In the genomic region with DNA sequence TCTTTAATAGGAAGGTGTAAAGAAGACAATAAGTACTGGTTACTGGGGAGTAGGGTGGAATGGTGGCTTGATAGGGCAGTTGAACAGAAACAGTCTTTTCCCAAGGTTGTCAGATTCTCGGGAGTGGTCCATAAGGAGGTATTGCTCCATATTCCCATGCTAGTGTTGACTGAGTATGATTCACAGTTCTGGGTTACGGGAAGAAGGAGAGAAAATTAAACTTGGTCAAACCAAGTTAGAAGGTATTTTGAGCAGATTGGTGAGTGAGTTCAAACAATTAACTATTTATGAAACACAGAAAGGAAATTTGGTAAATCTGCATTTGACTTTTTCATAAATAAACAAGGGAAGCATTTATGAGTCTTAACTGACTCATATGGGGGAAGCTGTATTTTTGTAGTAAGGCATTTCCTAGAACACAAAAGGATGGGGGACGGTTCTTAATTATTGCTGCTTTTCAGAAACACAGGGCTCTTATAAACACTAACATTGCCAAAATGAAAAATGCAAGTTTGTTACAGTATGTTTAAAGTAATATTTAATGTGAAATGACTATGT, we compare ENCODE assay signal across 40 cellular contexts.
DNase-seq lines count a peak whose midpoint lies in the region; ATAC-seq, FAIRE-seq and TF ChIP-seq lines count a peak whose summit lies in the region.
"Had no signal": no experiment of that assay in that cellular context is flagged by ENCODE, and none has a peak within 500 bp of the region (broad histone marks: within the 10 kb centered on the region; RNA-seq: fewer than 3 reads in every experiment).

No MANE protein-coding gene starts in this region.

- FAIRE-seq in astrocyte (lab: Jason Lieb, UNC) (no peak), kidney (lab: Jason Lieb, UNC) (no peak)
- FAIRE-seq: HepG2 had no signal

- TF ChIP-seq POLR2A in IMR-90 (IDR thresholded peaks at IDR 0.05; ENCODE audit: low read depth, low read length) (no peak), gastrocnemius medialis (IDR thresholded peaks at IDR 0.05) (no peak)

- peak overlapping the region; percentile 50; the same call in 1 of the 2 replicates for H3K14ac ChIP-seq in IMR-90 (replicated peaks; ENCODE audit: low read depth, low read length)

- ATAC-seq in IMR-90 (ENCODE audit: low read depth) (peak; percentile 40; the same call in 1 of the 2 replicates), gastrocnemius medialis (no peak), HG03039 (IDR thresholded peaks at IDR 0.05; ENCODE audit: unreplicated experiment) (no peak)
- ATAC-seq: activated CD4-positive, alpha-beta T cell treated with anti-CD3 and anti-CD28 coated beads for 36 hours; effector memory CD8-positive, alpha-beta T cell; esophagus mucosa; HepG2; left ventricle myocardium superior; right lobe of liver; stimulated activated naive CD8-positive, alpha-beta T cell treated with anti-CD3 and anti-CD28 coated beads, Interleukin-15, amount 100 ng/mL, for 72 hours had no signal

- H3K9ac ChIP-seq in IMR-90 (ENCODE audit: low read depth, low read length) (no peak overlapping the region), astrocyte (ENCODE audit: low read length) (no peak overlapping the region), fibroblast of lung (ENCODE audit: insufficient read depth, low read length) (no peak overlapping the region), kidney (ENCODE audit: low read length in 2 of 2) (no peak overlapping the region)

- no TSS peak for BruUV-seq in IMR-90 (replicated peaks; lab: Mats Ljungman, UMichigan)
- no TSS peak for BruUV-seq in A673 (replicated peaks; lab: Mats Ljungman, UMichigan)

- TF ChIP-seq CTCF in IMR-90 (conservative IDR thresholded peaks at IDR 0.05; ENCODE audit: low read depth, low read length) (no peak), astrocyte (IDR thresholded peaks at IDR 0.05; ENCODE audit: insufficient read depth, low read depth, low read length) (no peak), fibroblast of lung (conservative IDR thresholded peaks at IDR 0.05 in 1 of 2, IDR thresholded peaks at IDR 0.05 in 1 of 2; ENCODE audit: low read depth in 1 of 2, low read length in 2 of 2) (no peak), A673 (conservative IDR thresholded peaks at IDR 0.05; ENCODE audit: low read depth, low read length) (no peak), gastrocnemius medialis (IDR thresholded peaks at IDR 0.05 in 4 of 5, conservative IDR thresholded peaks at IDR 0.05 in 1 of 5) (no peak), kidney (IDR thresholded peaks at IDR 0.05; ENCODE audit: borderline replicate concordance, extremely low read depth, insufficient read depth) (no peak)

- H4K20me1 ChIP-seq in IMR-90 (ENCODE audit: insufficient read depth, low read length) (no peaks in the 10 kb centered on the region), astrocyte (ENCODE audit: insufficient read depth, low read length) (no peaks in the 10 kb centered on the region), fibroblast of lung (ENCODE audit: control insufficient read depth, extremely low read depth, insufficient read depth, low read length) (no peaks in the 10 kb centered on the region)

- H3K18ac ChIP-seq in IMR-90 (ENCODE audit: low read depth, low read length): no peak overlapping the region

- no peak overlapping the region for H2BK20ac ChIP-seq in IMR-90 (ENCODE audit: low read depth, low read length)

- H3K27ac ChIP-seq in IMR-90 (ENCODE audit: insufficient read depth, low read length) (no peak overlapping the region), astrocyte (ENCODE audit: low read depth, low read length) (no peak overlapping the region), fibroblast of lung (ENCODE audit: insufficient read depth, low read length) (no peak overlapping the region), A673 (ENCODE audit: low read depth, low read length, poor library complexity, severe bottlenecking) (no peak overlapping the region), gastrocnemius medialis (no peak overlapping the region), kidney (ENCODE audit: low read depth in 2 of 2, low read length in 2 of 2) (no peak overlapping the region)
- H3K27ac ChIP-seq: C4-2B, HL-60, Peyer's patch, right lobe of liver, thoracic aorta, VCaP had no signal

- H3K9me3 ChIP-seq in IMR-90 (ENCODE audit: control insufficient read depth, insufficient read depth, low read length) (no peaks in the 10 kb centered on the region; the same call in 1 of the 2 replicates), astrocyte (ENCODE audit: insufficient read depth, low read depth, low read length) (peaks cover 3% of the 10 kb centered on the region), fibroblast of lung (ENCODE audit: control insufficient read depth, insufficient read depth, low read depth, low read length) (no peaks in the 10 kb centered on the region), A673 (ENCODE audit: low read depth, low read length, poor library complexity, severe bottlenecking) (no peaks in the 10 kb centered on the region), gastrocnemius medialis (no peaks in the 10 kb centered on the region), kidney (ENCODE audit: control insufficient read depth in 1 of 2, low read length in 2 of 2) (no peaks in the 10 kb centered on the region)
- H3K9me3 ChIP-seq: Peyer's patch, right lobe of liver, thoracic aorta had no signal

- H3K27ac Mint-ChIP-seq in astrocyte (ENCODE audit: unreplicated experiment): no peak overlapping the region
- H3K27ac Mint-ChIP-seq: activated CD4-positive, alpha-beta T cell treated with anti-CD3 and anti-CD28 coated beads for 36 hours; activated naive CD4-positive, alpha-beta T cell treated with anti-CD3 and anti-CD28 coated beads, Interleukin-2, amount 50 U/mL, for 24 hours; effector memory CD8-positive, alpha-beta T cell; H9; stimulated activated naive CD8-positive, alpha-beta T cell treated with anti-CD3 and anti-CD28 coated beads, Interleukin-15, amount 100 ng/mL, for 72 hours had no signal

- H4K5ac ChIP-seq in IMR-90 (ENCODE audit: low read depth, low read length): no peak overlapping the region

- no peaks in the 10 kb centered on the region for H3K27me3 Mint-ChIP-seq in astrocyte (ENCODE audit: low read depth, unreplicated experiment)
- H3K27me3 Mint-ChIP-seq: activated CD4-positive, alpha-beta T cell treated with anti-CD3 and anti-CD28 coated beads for 36 hours; activated naive CD4-positive, alpha-beta T cell treated with anti-CD3 and anti-CD28 coated beads, Interleukin-2, amount 50 U/mL, for 24 hours; effector memory CD8-positive, alpha-beta T cell; stimulated activated naive CD8-positive, alpha-beta T cell treated with anti-CD3 and anti-CD28 coated beads, Interleukin-15, amount 100 ng/mL, for 72 hours had no signal

- H3K36me3 ChIP-seq in IMR-90 (ENCODE audit: control insufficient read depth, insufficient read depth, low read length): no peaks in the 10 kb centered on the region
- no peaks in the 10 kb centered on the region for H3K36me3 ChIP-seq in astrocyte (ENCODE audit: insufficient read depth, low read length)
- H3K36me3 ChIP-seq in fibroblast of lung (ENCODE audit: control insufficient read depth, insufficient read depth, low read length): no peaks in the 10 kb centered on the region
- H3K36me3 ChIP-seq in A673 (ENCODE audit: insufficient read depth, low read length, poor library complexity, severe bottlenecking): no peaks in the 10 kb centered on the region
- no peaks in the 10 kb centered on the region for H3K36me3 ChIP-seq in gastrocnemius medialis
- no peaks in the 10 kb centered on the region for H3K36me3 ChIP-seq in kidney (ENCODE audit: control insufficient read depth in 1 of 2, insufficient read depth in 2 of 2, low read length in 2 of 2)
- H3K36me3 ChIP-seq: Peyer's patch, right lobe of liver, thoracic aorta had no signal

- WGBS in IMR-90 (ENCODE audit: extremely low coverage in 2 of 2, insufficient read length in 1 of 2), 2 experiments: 80% methylated on average over 1 of the region's 3 CpGs; no CpG with 5 or more reads in 1 of the 2 experiments

- H3K56ac ChIP-seq in IMR-90 (ENCODE audit: extremely low read depth, insufficient read depth, low read length): no peak overlapping the region

- no peaks in the 10 kb centered on the region for H3K36me3 Mint-ChIP-seq in astrocyte (ENCODE audit: low read depth, unreplicated experiment)
- H3K36me3 Mint-ChIP-seq: activated naive CD4-positive, alpha-beta T cell treated with anti-CD3 and anti-CD28 coated beads, Interleukin-2, amount 50 U/mL, for 24 hours had no signal

- H3K4me1 Mint-ChIP-seq in astrocyte (ENCODE audit: low read depth, unreplicated experiment): no peaks in the 10 kb centered on the region
- H3K4me1 Mint-ChIP-seq: activated CD4-positive, alpha-beta T cell treated with anti-CD3 and anti-CD28 coated beads for 36 hours; activated naive CD4-positive, alpha-beta T cell treated with anti-CD3 and anti-CD28 coated beads, Interleukin-2, amount 50 U/mL, for 24 hours; stimulated activated naive CD8-positive, alpha-beta T cell treated with anti-CD3 and anti-CD28 coated beads, Interleukin-15, amount 100 ng/mL, for 72 hours had no signal

- H3K23ac ChIP-seq in IMR-90 (ENCODE audit: low read depth, low read length): no peak overlapping the region

- H3K4me1 ChIP-seq in IMR-90 (ENCODE audit: control insufficient read depth, insufficient read depth, low read length) (no peaks in the 10 kb centered on the region), astrocyte (ENCODE audit: insufficient read depth, low read length) (no peaks in the 10 kb centered on the region), fibroblast of lung (ENCODE audit: control insufficient read depth, extremely low read depth, insufficient read depth, low read length) (no peaks in the 10 kb centered on the region), A673 (ENCODE audit: insufficient read depth, low read length, poor library complexity, severe bottlenecking) (no peaks in the 10 kb centered on the region), gastrocnemius medialis (no peaks in the 10 kb centered on the region), kidney (ENCODE audit: control insufficient read depth in 1 of 2, insufficient read depth in 1 of 2, low read depth in 1 of 2, low read length in 2 of 2) (no peaks in the 10 kb centered on the region)
- H3K4me1 ChIP-seq: Caco-2, Peyer's patch, right lobe of liver had no signal

- dilution Hi-C loops in IMR-90 (cut with HindIII; ENCODE audit: low sequenced_read_pairs, unreplicated experiment): no loop called here

- H2AFZ ChIP-seq in IMR-90 (replicated peaks; ENCODE audit: low read length, poor library complexity) (no peak overlapping the region), astrocyte (ENCODE audit: low read depth, low read length) (no peak overlapping the region), fibroblast of lung (ENCODE audit: low read length) (no peak overlapping the region)

- in situ Hi-C loops in IMR-90 (cut with MboI; ENCODE audit: low sequenced_read_pairs): no loop called here
- in situ Hi-C loops in gastrocnemius medialis (cut with MboI; ENCODE audit: low sequenced_read_pairs in 4 of 4): no loop called here

- H3K4me2 ChIP-seq in IMR-90 (ENCODE audit: low read depth, low read length) (no peak overlapping the region), astrocyte (ENCODE audit: low read length) (peak overlapping the region; percentile 0), fibroblast of lung (ENCODE audit: extremely low read depth, insufficient read depth, low read length) (no peak overlapping the region)

- CTCF ChIA-PET in IMR-90 (lab: Yijun Ruan, JAX) (no interaction called here), A673 (lab: Charles Lee) (no interaction called here)

- DNase-seq in IMR-90 (peak; percentile 29), astrocyte (ENCODE audit: low read depth) (peak; percentile 19), fibroblast of lung (ENCODE audit: low read depth in 2 of 2) (peak; percentile 30 to 47), pulmonary artery endothelial cell (ENCODE audit: low read depth, low spot score) (peak; percentile 26), A673 (ENCODE audit: low spot score) (no peak), gastrocnemius medialis (no peak), kidney (no peak)
- DNase-seq: activated CD4-positive, alpha-beta T cell treated with anti-CD3 and anti-CD28 coated beads for 36 hours; activated T-cell treated with anti-CD3 and anti-CD28 coated beads for 4 hours; anterior cingulate cortex; Caco-2; caudate nucleus; cortex of kidney; DMS79 treated with DMSO at 0.1 percent for 48 hours; effector memory CD8-positive, alpha-beta T cell; glutamatergic neuron; H9; islet precursor cell; Kasumi-1; left ventricle myocardium superior; NCI-H146; NCI-H2107; NCI-H446; NCI-H748 treated with DMSO at 0.1 percent for 48 hours; Peyer's patch; posterior cingulate gyrus; right lobe of liver; SIG-M5; stimulated activated CD8-positive, alpha-beta memory T cell treated with anti-CD3 and anti-CD28 coated beads, Interleukin-4, amount 100 ng/mL, for 48 hours; stimulated activated naive CD8-positive, alpha-beta T cell treated with anti-CD3 and anti-CD28 coated beads, Interleukin-15, amount 100 ng/mL, for 72 hours; SW 1271; T-helper 9 cell had no signal

- intact Hi-C loops in IMR-90 (cut with micrococcal nuclease): no loop called here
- intact Hi-C loops in A673 (cut with micrococcal nuclease; ENCODE audit: unreplicated experiment): no loop called here
- intact Hi-C loops in gastrocnemius medialis (cut with DNase I; ENCODE audit: low total_unique reads): no loop called here
- intact Hi-C loops in kidney (cut with DNase I): no loop called here

- 0 out of 2 replicates have a peak overlapping the region, but pooled peaks have one; percentile 26 for H2BK120ac ChIP-seq in IMR-90 (ENCODE audit: low read depth, low read length)

- H2BK15ac ChIP-seq in IMR-90 (ENCODE audit: low read depth, low read length): no peak overlapping the region

- H3K9me1 ChIP-seq in IMR-90 (ENCODE audit: insufficient read depth, low read length): no peaks in the 10 kb centered on the region

- H3K79me2 ChIP-seq in astrocyte (ENCODE audit: insufficient read depth, low read length): no peaks in the 10 kb centered on the region
- no peaks in the 10 kb centered on the region for H3K79me2 ChIP-seq in fibroblast of lung (ENCODE audit: control insufficient read depth, insufficient read depth, low read length)

- H2BK5ac ChIP-seq in IMR-90 (ENCODE audit: low read depth, low read length, poor library complexity, severe bottlenecking): no peak overlapping the region

- H3K27me3 ChIP-seq in IMR-90 (ENCODE audit: control insufficient read depth, insufficient read depth, low read length) (no peaks in the 10 kb centered on the region), astrocyte (ENCODE audit: insufficient read depth, low read length) (no peaks in the 10 kb centered on the region), fibroblast of lung (ENCODE audit: control insufficient read depth, insufficient read depth, low read length) (no peaks in the 10 kb centered on the region), A673 (replicated peaks; ENCODE audit: insufficient read depth, low read depth, low read length, poor library complexity) (no peaks in the 10 kb centered on the region), gastrocnemius medialis (no peaks in the 10 kb centered on the region)
- H3K27me3 ChIP-seq: Peyer's patch, right lobe of liver had no signal

- no peak for TF ChIP-seq RAD21 in IMR-90 (IDR thresholded peaks at IDR 0.05; ENCODE audit: low read length)

- H2AK9ac ChIP-seq in IMR-90 (replicated peaks; ENCODE audit: low read depth, low read length, poor library complexity): no peak overlapping the region

- H3K9me3 Mint-ChIP-seq in astrocyte (ENCODE audit: unreplicated experiment): peaks cover 4% of the 10 kb centered on the region

- POLR2A ChIA-PET in IMR-90 (lab: Charles Lee; ENCODE audit: unreplicated experiment) (no interaction called here), A673 (lab: Charles Lee; ENCODE audit: low non-redundant PET) (no interaction called here)

- no peak overlapping the region for H2AK5ac ChIP-seq in IMR-90 (ENCODE audit: low read depth, low read length)

- no peak overlapping the region for H4K91ac ChIP-seq in IMR-90 (ENCODE audit: insufficient read depth, low read depth, low read length)

- H3K4ac ChIP-seq in IMR-90 (ENCODE audit: low read depth, low read length): no peak overlapping the region

- no peaks in the 10 kb centered on the region for H3K79me1 ChIP-seq in IMR-90 (ENCODE audit: low read depth in 1 of 2, low read length in 2 of 2)

- no peak overlapping the region for H3K4me3 ChIP-seq in IMR-90 (ENCODE audit: insufficient read depth, low read depth, low read length)
- no peak overlapping the region for H3K4me3 ChIP-seq in astrocyte (ENCODE audit: insufficient read depth, low read depth, low read length)
- H3K4me3 ChIP-seq in fibroblast of lung (replicated peaks in 1 of 4; ENCODE audit: control extremely low read depth in 1 of 4, insufficient read depth in 1 of 4, low read depth in 3 of 4, low read length in 4 of 4): no peak overlapping the region
- H3K4me3 ChIP-seq in A673 (ENCODE audit: low read depth, low read length, poor library complexity, severe bottlenecking): no peak overlapping the region
- no peak overlapping the region for H3K4me3 ChIP-seq in gastrocnemius medialis
- H3K4me3 ChIP-seq in kidney (ENCODE audit: low read length in 2 of 2): no peak overlapping the region
- H3K4me3 ChIP-seq: Peyer's patch, right lobe of liver, thoracic aorta had no signal

- H3K4me3 Mint-ChIP-seq in astrocyte (ENCODE audit: unreplicated experiment): no peak overlapping the region
- H3K4me3 Mint-ChIP-seq: activated CD4-positive, alpha-beta T cell treated with anti-CD3 and anti-CD28 coated beads for 36 hours; activated naive CD4-positive, alpha-beta T cell treated with anti-CD3 and anti-CD28 coated beads, Interleukin-2, amount 50 U/mL, for 24 hours; effector memory CD8-positive, alpha-beta T cell; H9; stimulated activated naive CD8-positive, alpha-beta T cell treated with anti-CD3 and anti-CD28 coated beads, Interleukin-15, amount 100 ng/mL, for 72 hours had no signal

- H4K8ac ChIP-seq in IMR-90 (ENCODE audit: low read depth in 2 of 2, low read length in 2 of 2): no peak overlapping the region

Comparison
In these comparisons a context has a peak if more than half of its experiments do, and no peak if none do; other contexts are left out.
1. DNase-seq: peak in IMR-90 (single experiment), astrocyte (single experiment), fibroblast of lung (2 of 2) and pulmonary artery endothelial cell (single experiment); none in A673 (single experiment), gastrocnemius medialis (0 of 2) and kidney (single experiment).